9 cellular contexts compared by ENCODE assay signal in genomic region chr6:35487653-35488516, GRCh38. TPM values are rescaled to one million over a fixed set of nuclear protein-coding genes. Genes with fewer than 3 reads are reported as not detected.
DNase-seq lines count a peak whose midpoint lies in the region; ATAC-seq, FAIRE-seq and TF ChIP-seq lines count a peak whose summit lies in the region.
"Had no signal": no experiment of that assay in that cellular context is flagged by ENCODE, and none has a peak within 500 bp of the region (broad histone marks: within the 10 kb centered on the region; RNA-seq: fewer than 3 reads in every experiment).

No MANE protein-coding gene starts in this region.

- no peaks in the 10 kb centered on the region for H3K27me3 ChIP-seq in esophagus muscularis mucosa

- no peak for FAIRE-seq in GM12891 (lab: Jason Lieb, UNC)
- FAIRE-seq: islet of Langerhans had no signal

- H3K27ac ChIP-seq in esophagus muscularis mucosa (replicated peaks in 1 of 4) = peak overlapping the region; percentile 97 to 100 (median 99)

- intact Hi-C loops in esophagus muscularis mucosa (cut with DNase I) (no loop called here), sciatic nerve (cut with DNase I) (no loop called here)

- no peaks in the 10 kb centered on the region for H3K9me3 ChIP-seq in esophagus muscularis mucosa

- H3K36me3 ChIP-seq in esophagus muscularis mucosa = peaks cover 0 to 22% (median 20%) of the 10 kb centered on the region in 4 donors

- ATAC-seq in sciatic nerve = peak; percentile 4
- ATAC-seq in HG02852 (IDR thresholded peaks at IDR 0.05; ENCODE audit: unreplicated experiment) = no peak
- ATAC-seq in GM19463 (IDR thresholded peaks at IDR 0.05; ENCODE audit: unreplicated experiment) = no peak

- no peak for TF ChIP-seq POLR2A in GM12891 (IDR thresholded peaks at IDR 0.05; ENCODE audit: low read depth, low read length)
- no peak for TF ChIP-seq POLR2A in esophagus muscularis mucosa (IDR thresholded peaks at IDR 0.05; ENCODE audit: low read depth)

- no peak for TF ChIP-seq CTCF in esophagus muscularis mucosa (IDR thresholded peaks at IDR 0.05)

- peaks cover 76 to 100% (median 100%) of the 10 kb centered on the region in 4 donors for H3K4me1 ChIP-seq in esophagus muscularis mucosa

- WGBS in esophagus muscularis mucosa = 24% methylated on average over 3 of the region's 9 CpGs

- no peak for DNase-seq in GM12891 (ENCODE audit: insufficient read length, low spot score)
- peak; percentile 83 for DNase-seq in OCI-M1 (lab: John Stamatoyannopoulos, UW)
- no peak for DNase-seq in esophagus muscularis mucosa (ENCODE audit: extremely low spot score)
- DNase-seq in sciatic nerve (ENCODE audit: low spot score) = no peak
- no peak for DNase-seq in NK-92 treated with Interleukin-12 subunit alpha and Interleukin-12 subunit beta, amount 100 ng/mL, for 24 hours (lab: John Stamatoyannopoulos, UW)
- no peak for DNase-seq in stimulated activated CD4-positive, alpha-beta T cell treated with anti-CD3 and anti-CD28 coated beads, Interleukin-2, amount 100 ng/mL, for 48 hours

- peak overlapping the region in 1 of 4 donors; percentile 18 for H3K4me3 ChIP-seq in esophagus muscularis mucosa

- no peak for TF ChIP-seq EP300 in esophagus muscularis mucosa (IDR thresholded peaks at IDR 0.05)

TF ChIP-seq in GM12891, 5 proteins besides CTCF, POLR2A, EP300 and RAD21:
- peak; percentile 46; the same call in 1 of the 2 replicates for TF ChIP-seq SPI1 (IDR thresholded peaks at IDR 0.05; ENCODE audit: low read depth, low read length)
- no peak for TF ChIP-seq POLR2AphosphoS5 (IDR thresholded peaks at IDR 0.05; ENCODE audit: low read depth, low read length)
- no peak for TF ChIP-seq PAX5 (IDR thresholded peaks at IDR 0.05; ENCODE audit: insufficient read depth, low read length, severe bottlenecking)
- TF ChIP-seq POU2F2 (IDR thresholded peaks at IDR 0.05; ENCODE audit: low read depth, low read length) = no peak

RNA-seq across cellular contexts. Expression of gene TEAD3, which starts 9.0 kb away (rescaled TPM):
- polyA plus RNA-seq in GM12891 (2012; ENCODE audit: low read depth, missing spikeins) = 0.06 TPM
- 100 to 1,000 TPM in 1 of 4 donors, 10 to 100 TPM in 3; 71.4 to 123 (median 78.5) TPM for total RNA-seq in esophagus muscularis mucosa
- total RNA-seq in sciatic nerve = 20.5 TPM

RNA-seq across cellular contexts. Expression of gene RPL10A, which starts 19.7 kb away (rescaled TPM):
- polyA plus RNA-seq in GM12891 (2012; ENCODE audit: low read depth, missing spikeins) = 3,836 TPM
- 1,000 to 10,000 TPM; 1,484 to 1,840 (median 1,566) TPM for total RNA-seq in esophagus muscularis mucosa
- 813 TPM for total RNA-seq in sciatic nerve

RNA-seq across cellular contexts. Expression of gene TULP1, which starts 24.8 kb away (rescaled TPM):
- polyA plus RNA-seq in GM12891 (2012; ENCODE audit: low read depth, missing spikeins) = not detected
- total RNA-seq in esophagus muscularis mucosa = 1 to 10 TPM in 1 of 4 donors, not detected in 3; 1.2 TPM
- total RNA-seq in sciatic nerve = not detected

RNA-seq across cellular contexts. Expression of gene FANCE, which starts 35.7 kb away (rescaled TPM):
- 3.6 TPM for polyA plus RNA-seq in GM12891 (2012; ENCODE audit: low read depth, missing spikeins)
- 1 to 10 TPM; 1.7 to 6.3 (median 5.0) TPM for total RNA-seq in esophagus muscularis mucosa
- 6.4 TPM for total RNA-seq in sciatic nerve
